14 cellular contexts compared by ENCODE assay signal in the genomic region with DNA sequence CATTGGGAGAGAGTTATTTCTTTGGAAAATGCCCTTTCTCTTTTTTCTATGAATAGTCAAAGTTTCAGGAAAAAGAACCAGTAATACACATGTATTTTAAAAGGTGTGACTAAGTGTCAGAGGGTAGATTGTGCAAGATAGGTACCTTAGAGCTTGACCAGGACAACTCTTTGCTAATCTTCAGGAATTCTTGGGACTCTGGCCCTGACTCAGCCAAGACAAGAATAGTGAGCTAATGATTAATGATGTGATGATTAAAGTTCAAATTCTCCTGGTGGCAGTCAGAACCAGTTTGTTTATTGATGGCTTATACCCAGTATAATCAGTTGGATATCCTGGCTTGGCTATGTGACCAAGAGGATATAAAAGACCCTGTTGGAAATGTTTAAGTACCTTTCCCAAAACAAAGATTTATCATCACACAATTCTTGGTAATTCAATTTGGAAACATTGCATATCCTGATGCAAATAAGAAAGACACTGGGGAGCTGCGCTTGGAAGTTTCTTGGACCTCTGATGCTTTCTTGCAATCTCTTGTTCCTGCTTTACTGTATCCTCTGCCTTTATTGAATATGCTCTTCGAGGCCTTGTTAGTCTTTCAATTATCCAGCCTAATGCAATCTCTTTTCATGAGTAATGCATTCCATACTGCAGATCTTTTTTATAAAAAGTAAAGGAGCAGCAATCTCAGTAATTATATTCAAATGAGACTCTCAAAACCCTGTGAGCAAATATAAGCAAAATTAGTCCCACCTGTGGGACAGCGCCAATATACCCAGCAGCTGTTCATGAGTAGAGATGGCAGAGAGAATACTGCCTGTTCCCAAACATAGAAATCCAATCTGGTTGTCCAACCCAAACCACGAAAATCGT. TPM values are rescaled to one million over a fixed set of nuclear protein-coding genes. Genes with fewer than 3 reads are reported as not detected.
DNase-seq lines count a peak whose midpoint lies in the region; ATAC-seq and TF ChIP-seq lines count a peak whose summit lies in the region.
"Had no signal": no experiment of that assay in that cellular context is flagged by ENCODE, and none has a peak within 500 bp of the region (broad histone marks: within the 10 kb centered on the region; RNA-seq: fewer than 3 reads in every experiment).

No MANE protein-coding gene starts in this region.

- H3K4me3 Mint-ChIP-seq in stimulated activated effector memory CD8-positive, alpha-beta T cell treated with anti-CD3 and anti-CD28 coated beads, Interleukin-12 subunit alpha, Interleukin-12 subunit beta, amount 100 ng/mL, for 72 hours: no peak overlapping the region
- H3K4me3 Mint-ChIP-seq: activated CD4-positive, alpha-beta T cell treated with anti-CD3 and anti-CD28 coated beads, Interleukin-2, amount 10 ng/mL, durations not matched to agents 7 days and 5 days; central memory CD8-positive, alpha-beta T cell had no signal

- ATAC-seq in stimulated activated effector memory CD8-positive, alpha-beta T cell treated with anti-CD3 and anti-CD28 coated beads, Interleukin-12 subunit alpha, Interleukin-12 subunit beta, amount 100 ng/mL, for 72 hours: no peak

- TF ChIP-seq EP300 in ovary (IDR thresholded peaks at IDR 0.05): no peak

- H3K36me3 ChIP-seq in PC-9 (ENCODE audit: low read depth): no peaks in the 10 kb centered on the region
- no peaks in the 10 kb centered on the region for H3K36me3 ChIP-seq in ovary
- H3K36me3 ChIP-seq: stomach had no signal

- H3K4me1 ChIP-seq in PC-9 (replicated peaks; ENCODE audit: insufficient read depth): peaks cover 45% of the 10 kb centered on the region
- peaks cover 4% of the 10 kb centered on the region for H3K4me1 ChIP-seq in ovary (ENCODE audit: insufficient read depth)

- no peaks in the 10 kb centered on the region for H4K20me1 ChIP-seq in PC-9 (ENCODE audit: insufficient read depth)

- no peak overlapping the region for H2AFZ ChIP-seq in PC-9

- H3K4me3 ChIP-seq in PC-9 (no peak overlapping the region), ovary (no peak overlapping the region)
- H3K4me3 ChIP-seq: stomach had no signal

- intact Hi-C loops in PC-9 (cut with micrococcal nuclease; ENCODE audit: unreplicated experiment): no loop called here
- intact Hi-C loops in ovary (cut with DNase I): loop anchor here in 2 of 4 donors (10.0 kb wide), 2 partner anchors 108 to 138 kb away; no protein-coding TSS in a partner anchor

- no peaks in the 10 kb centered on the region for H3K79me2 ChIP-seq in PC-9 (ENCODE audit: low read depth)

- no peaks in the 10 kb centered on the region for H3K27me3 ChIP-seq in PC-9 (ENCODE audit: insufficient read depth, low read depth)
- H3K27me3 ChIP-seq in ovary: no peaks in the 10 kb centered on the region
- H3K27me3 ChIP-seq: stomach had no signal

- WGBS in ovary, 3 donors: 65 to 77% (median 70%) methylated on average over 5 of the region's 5 CpGs

- DNase-seq in HCEC 1CT (peak; percentile 85), PC-9 (peak in 1 of 2 experiments; percentile 92), fibroblast of peridontal ligament (ENCODE audit: extremely low read depth) (peak; percentile 60), myocyte (ENCODE audit: low read depth) (peak; percentile 62), NCI-H774 (lab: John Stamatoyannopoulos, UW) (no peak), ovary (no peak), NOMO-1 (lab: John Stamatoyannopoulos, UW; ENCODE audit: unreplicated experiment in 2 of 2) (no peak)
- no peak for DNase-seq in stimulated activated effector memory CD8-positive, alpha-beta T cell treated with anti-CD3 and anti-CD28 coated beads, Interleukin-12 subunit alpha, Interleukin-12 subunit beta, amount 100 ng/mL, for 72 hours (ENCODE audit: low spot score in 2 of 2)
- DNase-seq: activated CD4-positive, alpha-beta T cell treated with anti-CD3 and anti-CD28 coated beads, Interleukin-2, amount 10 ng/mL, durations not matched to agents 7 days and 5 days; activated effector memory CD4-positive, alpha-beta T cell treated with anti-CD3 and anti-CD28 coated beads, Interleukin-2, amount 50 U/mL, for 16 hours; stimulated activated CD4-positive, alpha-beta T cell treated with anti-CD3 and anti-CD28 coated beads, Interleukin-4, amount 100 ng/mL, for 4 hours; stomach had no signal

- H3K36me3 Mint-ChIP-seq in stimulated activated effector memory CD8-positive, alpha-beta T cell treated with anti-CD3 and anti-CD28 coated beads, Interleukin-12 subunit alpha, Interleukin-12 subunit beta, amount 100 ng/mL, for 72 hours: no peaks in the 10 kb centered on the region

- no peaks in the 10 kb centered on the region for H3K9me3 Mint-ChIP-seq in stimulated activated effector memory CD8-positive, alpha-beta T cell treated with anti-CD3 and anti-CD28 coated beads, Interleukin-12 subunit alpha, Interleukin-12 subunit beta, amount 100 ng/mL, for 72 hours

- H3K9me2 ChIP-seq in PC-9 (ENCODE audit: insufficient read depth): no peaks in the 10 kb centered on the region

- peak overlapping the region; percentile 10 for H3K4me2 ChIP-seq in PC-9

- POLR2A ChIA-PET in PC-9 (lab: Charles Lee; ENCODE audit: unreplicated experiment): no interaction called here

- CTCF ChIA-PET in PC-9 (lab: Charles Lee): interaction anchor here (0.6 to 0.9 kb wide), 2 partner anchors 141 to 1108 kb away, joined by 3 to 4 read pairs; no protein-coding TSS in a partner anchor

- BruUV-seq in PC-9 (replicated peaks; lab: Mats Ljungman, UMichigan): no TSS peak

- H3K9me3 ChIP-seq in PC-9 (ENCODE audit: insufficient read depth, low read depth): peaks cover 32% of the 10 kb centered on the region
- H3K9me3 ChIP-seq in ovary: no peaks in the 10 kb centered on the region
- H3K9me3 ChIP-seq: stomach had no signal

- TF ChIP-seq CTCF in PC-9 (conservative IDR thresholded peaks at IDR 0.05) (no peak), ovary (IDR thresholded peaks at IDR 0.05) (no peak)

- no peak for TF ChIP-seq POLR2A in ovary (IDR thresholded peaks at IDR 0.05)

- H3K4me1 Mint-ChIP-seq in stimulated activated effector memory CD8-positive, alpha-beta T cell treated with anti-CD3 and anti-CD28 coated beads, Interleukin-12 subunit alpha, Interleukin-12 subunit beta, amount 100 ng/mL, for 72 hours: no peaks in the 10 kb centered on the region
- H3K4me1 Mint-ChIP-seq: activated CD4-positive, alpha-beta T cell treated with anti-CD3 and anti-CD28 coated beads, Interleukin-2, amount 10 ng/mL, durations not matched to agents 7 days and 5 days; central memory CD8-positive, alpha-beta T cell had no signal

- H3F3A ChIP-seq in PC-9 (ENCODE audit: insufficient read depth, low read depth): peaks cover 30% of the 10 kb centered on the region

- no peak overlapping the region for H3K27ac Mint-ChIP-seq in stimulated activated effector memory CD8-positive, alpha-beta T cell treated with anti-CD3 and anti-CD28 coated beads, Interleukin-12 subunit alpha, Interleukin-12 subunit beta, amount 100 ng/mL, for 72 hours
- H3K27ac Mint-ChIP-seq: activated CD4-positive, alpha-beta T cell treated with anti-CD3 and anti-CD28 coated beads, Interleukin-2, amount 10 ng/mL, durations not matched to agents 7 days and 5 days had no signal

- H3K27ac ChIP-seq in PC-9 (peak overlapping the region; percentile 18), ovary (no peak overlapping the region)
- H3K27ac ChIP-seq: stomach had no signal

RNA-seq across cellular contexts. Expression of a gene that starts 48.0 kb away (rescaled TPM):
- total RNA-seq in PC-9 (2021) (3.7 and 6.0 TPM in 2 replicates), myocyte (1.3 and 2.1 TPM in 2 replicates), ovary (10 to 100 TPM in 2 of 7 donors, 1 to 10 TPM in 5; 8.8 to 10.8 (median 9.5) TPM)
- 1.9 TPM for polyA plus RNA-seq in myocyte (2012)
- polyA plus RNA-seq in ovary: 1 to 10 TPM; 5.9 to 7.2 TPM

RNA-seq across cellular contexts. Expression of a gene that starts 49.5 kb away (rescaled TPM):
- total RNA-seq in PC-9 (2021): not detected in 2 replicates
- total RNA-seq in myocyte: not detected in 2 replicates
- not detected for polyA plus RNA-seq in myocyte (2012)
- 10 to 100 TPM in 5 of 7 donors, 1 to 10 TPM in 2; 2.8 to 21.7 (median 16.8) TPM for total RNA-seq in ovary
- 10 to 100 TPM in 1 of 2 donors, 1 to 10 TPM in 1; 5.0 to 41.0 TPM for polyA plus RNA-seq in ovary
- total RNA-seq: activated CD4-positive, alpha-beta T cell treated with anti-CD3 and anti-CD28 coated beads, Interleukin-2, amount 10 ng/mL, durations not matched to agents 7 days and 5 days; pulmonary artery endothelial cell; stomach had no signal

Comparison
In these comparisons a context has a peak if more than half of its experiments do, and no peak if none do; other contexts are left out.
1. DNase-seq: peak in HCEC 1CT (single experiment), fibroblast of peridontal ligament (single experiment) and myocyte (single experiment); none in NCI-H774 (single experiment), stimulated activated effector memory CD8-positive, alpha-beta T cell treated with anti-CD3 and anti-CD28 coated beads, Interleukin-12 subunit alpha, Interleukin-12 subunit beta, amount 100 ng/mL, for 72 hours (0 of 2), ovary (0 of 5) and NOMO-1 (0 of 2).